Comparison of ENCODE assay signal across 23 cellular contexts in genomic region chr18:47109720-47110119, GRCh38.
"Had no signal": no experiment of that assay in that cellular context is flagged by ENCODE, and none has a peak within 500 bp of the region (broad histone marks: within the 10 kb centered on the region; RNA-seq: fewer than 3 reads in every experiment).

No MANE protein-coding gene starts in this region.

- H3K9me3 ChIP-seq: esophagus squamous epithelium, prostate gland, sigmoid colon, spleen, thoracic aorta, tibial nerve, upper lobe of left lung had no signal

- H3K9ac ChIP-seq: parathyroid adenoma had no signal

- H3K9me3 Mint-ChIP-seq: memory B cell; naive B cell; natural killer cell treated with Interleukin-12 subunit alpha and Interleukin-12 subunit beta and Interleukin-15 and Interleukin-18, amount 100 ng/mL, for 72 hours; neural crest cell; stimulated activated memory B cell treated with anti-CD40 and anti-IgM and Interleukin-4, amounts not matched to agents 10 μg/mL and 1 μg/mL and 100 μg/mL, for 72 hours; stimulated activated naive CD8-positive, alpha-beta T cell treated with anti-CD3 and anti-CD28 coated beads, Interleukin-15, Interleukin-2, amounts not matched to agents 100 ng/mL and 50 ng/mL, for 24 hours had no signal

- H3K4me3 Mint-ChIP-seq: memory B cell; naive B cell; natural killer cell treated with Interleukin-12 subunit alpha and Interleukin-12 subunit beta and Interleukin-15 and Interleukin-18, amount 100 ng/mL, for 72 hours; neural crest cell; stimulated activated memory B cell treated with anti-CD40 and anti-IgM and Interleukin-4, amounts not matched to agents 10 μg/mL and 1 μg/mL and 100 μg/mL, for 72 hours; stimulated activated naive CD8-positive, alpha-beta T cell treated with anti-CD3 and anti-CD28 coated beads, Interleukin-15, Interleukin-2, amounts not matched to agents 100 ng/mL and 50 ng/mL, for 24 hours had no signal

- H3K4me3 ChIP-seq: esophagus squamous epithelium, lung, prostate gland, sigmoid colon, skin epidermis, spleen, thoracic aorta, tibial nerve, upper lobe of left lung had no signal

- H3K79me2 ChIP-seq: parathyroid adenoma had no signal

- H3K4me1 Mint-ChIP-seq: memory B cell; naive B cell; stimulated activated memory B cell treated with anti-CD40 and anti-IgM and Interleukin-4, amounts not matched to agents 10 μg/mL and 1 μg/mL and 100 μg/mL, for 72 hours had no signal

- H3K4me1 ChIP-seq: esophagus squamous epithelium, parathyroid adenoma, prostate gland, sigmoid colon, spleen, tibial nerve, upper lobe of left lung had no signal

- ATAC-seq: left lobe of liver; natural killer cell treated with Interleukin-12 subunit alpha and Interleukin-12 subunit beta and Interleukin-15 and Interleukin-18, amount 100 ng/mL, for 72 hours; right cardiac atrium; stimulated activated memory B cell treated with anti-CD40 and anti-IgM and Interleukin-4, amounts not matched to agents 10 μg/mL and 1 μg/mL and 100 μg/mL, for 72 hours had no signal

- H3K27ac ChIP-seq: esophagus squamous epithelium, parathyroid adenoma, prostate gland, sigmoid colon, skin epidermis, spleen, thoracic aorta, tibial nerve, upper lobe of left lung had no signal

- H3K27me3 Mint-ChIP-seq: memory B cell; naive B cell; natural killer cell treated with Interleukin-12 subunit alpha and Interleukin-12 subunit beta and Interleukin-15 and Interleukin-18, amount 100 ng/mL, for 72 hours; stimulated activated memory B cell treated with anti-CD40 and anti-IgM and Interleukin-4, amounts not matched to agents 10 μg/mL and 1 μg/mL and 100 μg/mL, for 72 hours; stimulated activated naive CD8-positive, alpha-beta T cell treated with anti-CD3 and anti-CD28 coated beads, Interleukin-15, Interleukin-2, amounts not matched to agents 100 ng/mL and 50 ng/mL, for 24 hours had no signal

- H3K27ac Mint-ChIP-seq: memory B cell; natural killer cell treated with Interleukin-12 subunit alpha and Interleukin-12 subunit beta and Interleukin-15 and Interleukin-18, amount 100 ng/mL, for 72 hours; stimulated activated memory B cell treated with anti-CD40 and anti-IgM and Interleukin-4, amounts not matched to agents 10 μg/mL and 1 μg/mL and 100 μg/mL, for 72 hours; stimulated activated naive CD8-positive, alpha-beta T cell treated with anti-CD3 and anti-CD28 coated beads, Interleukin-15, Interleukin-2, amounts not matched to agents 100 ng/mL and 50 ng/mL, for 24 hours had no signal

- DNase-seq: effector CD8-positive, alpha-beta T cell; erythroblast; esophagus squamous epithelium; foreskin melanocyte; head of caudate nucleus; naive B cell; right cardiac atrium; sigmoid colon; spleen; stimulated activated CD4-positive, alpha-beta T cell treated with anti-CD3 and anti-CD28 coated beads, Interleukin-4, amount 100 ng/mL, for 4 hours had no signal

- H3K27me3 ChIP-seq: esophagus squamous epithelium, sigmoid colon, spleen, tibial nerve, upper lobe of left lung had no signal

- H2AFZ ChIP-seq: parathyroid adenoma had no signal
